11 cellular contexts compared by ENCODE assay signal in the genomic region with DNA sequence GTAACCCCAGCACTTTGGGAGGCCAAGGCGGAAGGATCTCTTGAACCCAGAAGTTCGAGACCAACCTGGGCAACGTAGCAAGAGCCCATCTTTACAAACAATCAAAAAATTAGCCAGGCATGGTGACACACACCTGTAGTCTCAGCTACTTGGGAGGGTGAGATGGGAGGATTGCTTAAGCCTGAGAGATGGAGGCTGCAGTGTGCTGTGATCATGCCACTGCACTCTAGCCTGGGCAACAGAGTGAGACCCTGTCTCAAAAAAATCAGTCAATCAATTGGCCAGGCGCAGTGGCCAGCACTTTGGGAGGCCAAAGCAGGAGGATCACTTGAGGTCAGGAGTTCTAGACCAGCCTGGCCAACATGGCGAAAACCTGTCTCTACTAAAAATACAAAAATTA. TPM values are rescaled to one million over a fixed set of nuclear protein-coding genes. Genes with fewer than 3 reads are reported as not detected.
A peak's percentile ranks its signal among the peaks of the same experiment; 100 is the strongest.
DNase-seq lines count a peak whose midpoint lies in the region; ATAC-seq and TF ChIP-seq lines count a peak whose summit lies in the region.
"Not testable (repeated sequence)": the region's sequence is repeated elsewhere in the genome, so short reads cannot be mapped to it uniquely, and the experiment has no call there.
"Had no signal": no experiment of that assay in that cellular context is flagged by ENCODE, and none has a peak within 500 bp of the region (broad histone marks: within the 10 kb centered on the region; RNA-seq: fewer than 3 reads in every experiment).

No MANE protein-coding gene starts in this region.

- not testable (repeated sequence) for H3K36me3 Mint-ChIP-seq in T-cell; activated CD4-positive, alpha-beta memory T cell treated with anti-CD3 and anti-CD28 coated beads, Interleukin-2, amount 10 ng/mL, durations not matched to agents 7 days and 5 days (ENCODE audit: low read depth); naive B cell
- peaks cover 16% of the 10 kb centered on the region for H3K36me3 Mint-ChIP-seq in stimulated activated effector memory CD8-positive, alpha-beta T cell treated with anti-CD3 and anti-CD28 coated beads, Interleukin-12 subunit alpha, Interleukin-12 subunit beta, amount 100 ng/mL, for 72 hours

- H3K4me3 ChIP-seq in DOHH2 (ENCODE audit: low read length) = peak overlapping the region; percentile 78
- H3K4me3 ChIP-seq in Karpas-422 (ENCODE audit: low read length); body of pancreas: not testable (repeated sequence)

- TF ChIP-seq POLR2A in body of pancreas (IDR thresholded peaks at IDR 0.05) = not testable (repeated sequence)

- not testable (repeated sequence) for H4K20me1 ChIP-seq in DOHH2 (ENCODE audit: control insufficient read depth, insufficient read depth, low read depth, low read length); Karpas-422 (ENCODE audit: insufficient read depth, low read depth, low read length)

- not testable (repeated sequence) for H3K9me2 ChIP-seq in DOHH2 (replicated peaks; ENCODE audit: control insufficient read depth, low read length); Karpas-422 (replicated peaks; ENCODE audit: insufficient read depth, low read length)

- POLR2A ChIA-PET in T-cell (lab: Charles Lee) = interaction anchor here in 1 of 2 donors (0.5 to 0.6 kb wide), 2 partner anchors 191 to 260 kb away, joined by 8 to 12 read pairs; no protein-coding TSS in a partner anchor
- POLR2A ChIA-PET in activated CD4-positive, alpha-beta memory T cell treated with anti-CD3 and anti-CD28 coated beads, Interleukin-2, amount 10 ng/mL, durations not matched to agents 7 days and 5 days (lab: Charles Lee) = interaction anchor here (0.9 to 5.6 kb wide), 4 partner anchors 15 to 55 kb away, joined by 3 to 38 read pairs (median 25); a partner anchor contains a TSS

- not testable (repeated sequence) for TF ChIP-seq CTCF in C4-2B (conservative IDR thresholded peaks at IDR 0.05); DOHH2 (IDR thresholded peaks at IDR 0.05; ENCODE audit: low read depth, low read length, poor library complexity, severe bottlenecking); body of pancreas (IDR thresholded peaks at IDR 0.05)

- not testable (repeated sequence) for ATAC-seq in T-cell (replicated peaks in 1 of 4); body of pancreas; naive B cell (ENCODE audit: low read depth in 2 of 2); stimulated activated effector memory CD8-positive, alpha-beta T cell treated with anti-CD3 and anti-CD28 coated beads, Interleukin-12 subunit alpha, Interleukin-12 subunit beta, amount 100 ng/mL, for 72 hours

- not testable (repeated sequence) for DNase-seq in Karpas-422; T-cell; activated CD4-positive, alpha-beta memory T cell treated with anti-CD3 and anti-CD28 coated beads, Interleukin-2, amount 10 ng/mL, durations not matched to agents 7 days and 5 days; body of pancreas; naive B cell; stimulated activated effector memory CD8-positive, alpha-beta T cell treated with anti-CD3 and anti-CD28 coated beads, Interleukin-12 subunit alpha, Interleukin-12 subunit beta, amount 100 ng/mL, for 72 hours (ENCODE audit: low spot score in 2 of 2)

- H3K4me1 ChIP-seq in DOHH2 (ENCODE audit: control insufficient read depth, low read length) (peaks cover 98% of the 10 kb centered on the region), Karpas-422 (ENCODE audit: low read length) (peaks cover 32% of the 10 kb centered on the region), body of pancreas (peaks cover 25% of the 10 kb centered on the region)

- not testable (repeated sequence) for H3K9ac ChIP-seq in Karpas-422 (ENCODE audit: low read length)

- H3F3A ChIP-seq in DOHH2 (ENCODE audit: control insufficient read depth, insufficient read depth) = peaks cover 33% of the 10 kb centered on the region

- H2AFZ ChIP-seq in Karpas-422 (ENCODE audit: low read length) = not testable (repeated sequence)

- H3K4me1 Mint-ChIP-seq in T-cell = peaks cover 40 to 53% (median 46%) of the 10 kb centered on the region in 3 donors
- peaks cover 53% of the 10 kb centered on the region for H3K4me1 Mint-ChIP-seq in activated CD4-positive, alpha-beta memory T cell treated with anti-CD3 and anti-CD28 coated beads, Interleukin-2, amount 10 ng/mL, durations not matched to agents 7 days and 5 days
- peaks cover 38 to 74% (median 40%) of the 10 kb centered on the region in 3 donors for H3K4me1 Mint-ChIP-seq in naive B cell
- H3K4me1 Mint-ChIP-seq in stimulated activated effector memory CD8-positive, alpha-beta T cell treated with anti-CD3 and anti-CD28 coated beads, Interleukin-12 subunit alpha, Interleukin-12 subunit beta, amount 100 ng/mL, for 72 hours = peaks cover 39% of the 10 kb centered on the region

- not testable (repeated sequence) for H3K27me3 ChIP-seq in DOHH2 (ENCODE audit: control insufficient read depth, low read length); Karpas-422 (ENCODE audit: low read length); body of pancreas

- peaks cover 57% of the 10 kb centered on the region for H3K79me2 ChIP-seq in DOHH2 (ENCODE audit: control insufficient read depth, low read length)
- H3K79me2 ChIP-seq in Karpas-422 (ENCODE audit: low read length) = not testable (repeated sequence)

- CTCF ChIA-PET in T-cell (lab: Charles Lee); activated CD4-positive, alpha-beta memory T cell treated with anti-CD3 and anti-CD28 coated beads, Interleukin-2, amount 10 ng/mL, durations not matched to agents 7 days and 5 days (lab: Charles Lee): not testable (repeated sequence)

- H3K9me3 ChIP-seq in DOHH2 (ENCODE audit: control insufficient read depth, insufficient read depth, low read length); Karpas-422 (ENCODE audit: low read length); body of pancreas: not testable (repeated sequence)

- peak overlapping the region; percentile 100 for H3K4me2 ChIP-seq in DOHH2 (ENCODE audit: low read length)
- not testable (repeated sequence) for H3K4me2 ChIP-seq in Karpas-422 (ENCODE audit: low read depth, low read length, poor library complexity, severe bottlenecking)

- H3K9me3 Mint-ChIP-seq in T-cell; activated CD4-positive, alpha-beta memory T cell treated with anti-CD3 and anti-CD28 coated beads, Interleukin-2, amount 10 ng/mL, durations not matched to agents 7 days and 5 days; naive B cell; stimulated activated effector memory CD8-positive, alpha-beta T cell treated with anti-CD3 and anti-CD28 coated beads, Interleukin-12 subunit alpha, Interleukin-12 subunit beta, amount 100 ng/mL, for 72 hours: not testable (repeated sequence)

- H3K27ac ChIP-seq in C4-2B (0 out of 2 replicates have a peak overlapping the region, but pooled peaks have one; percentile 15), DOHH2 (ENCODE audit: low read depth, low read length) (peak overlapping the region; percentile 100), Karpas-422 (ENCODE audit: low read length) (peak overlapping the region; percentile 98; the same call in 1 of the 2 replicates), body of pancreas (peak overlapping the region in 3 of 4 donors; percentile 68 to 78 (median 74))

- H3K4me3 Mint-ChIP-seq in T-cell; activated CD4-positive, alpha-beta memory T cell treated with anti-CD3 and anti-CD28 coated beads, Interleukin-2, amount 10 ng/mL, durations not matched to agents 7 days and 5 days; stimulated activated effector memory CD8-positive, alpha-beta T cell treated with anti-CD3 and anti-CD28 coated beads, Interleukin-12 subunit alpha, Interleukin-12 subunit beta, amount 100 ng/mL, for 72 hours: not testable (repeated sequence)
- H3K4me3 Mint-ChIP-seq in naive B cell = peak overlapping the region in 2 of 8 donors; percentile 37 to 39

- H3K27me3 Mint-ChIP-seq in T-cell; activated CD4-positive, alpha-beta memory T cell treated with anti-CD3 and anti-CD28 coated beads, Interleukin-2, amount 10 ng/mL, durations not matched to agents 7 days and 5 days; naive B cell: not testable (repeated sequence)

- 94 to 95% methylated on average over 5 of the region's 5 CpGs for WGBS in body of pancreas, 2 donors

- H3K27ac Mint-ChIP-seq in T-cell (peak overlapping the region; percentile 55 to 79), naive B cell (peak overlapping the region in 5 of 6 donors; percentile 97 to 100 (median 99))
- peak overlapping the region; percentile 38 for H3K27ac Mint-ChIP-seq in activated CD4-positive, alpha-beta memory T cell treated with anti-CD3 and anti-CD28 coated beads, Interleukin-2, amount 10 ng/mL, durations not matched to agents 7 days and 5 days
- H3K27ac Mint-ChIP-seq in stimulated activated effector memory CD8-positive, alpha-beta T cell treated with anti-CD3 and anti-CD28 coated beads, Interleukin-12 subunit alpha, Interleukin-12 subunit beta, amount 100 ng/mL, for 72 hours = peak overlapping the region; percentile 65

- intact Hi-C loops in body of pancreas (cut with DNase I) = not testable (repeated sequence)

- H3K36me3 ChIP-seq in DOHH2 (ENCODE audit: control insufficient read depth, low read length) = peaks cover 78% of the 10 kb centered on the region
- H3K36me3 ChIP-seq in Karpas-422 (ENCODE audit: insufficient read depth, low read length); body of pancreas (replicated peaks in 1 of 2; ENCODE audit: insufficient read depth in 1 of 2, low read depth in 2 of 2): not testable (repeated sequence)

RNA-seq across cellular contexts. Expression of a gene that starts 14.5 kb away (rescaled TPM):
- total RNA-seq in Karpas-422 (2014; rRNA removed; shearing (Covaris generic); ENCODE audit: low replicate concordance) = 43.9 and 46.4 TPM in 2 replicates
- total RNA-seq in T-cell (10 to 100 TPM; 58.8 to 81.6 (median 73.5) TPM), body of pancreas (10 to 100 TPM; 45.1 to 78.4 TPM)
- total RNA-seq in activated CD4-positive, alpha-beta memory T cell treated with anti-CD3 and anti-CD28 coated beads, Interleukin-2, amount 10 ng/mL, durations not matched to agents 7 days and 5 days = 10 to 100 TPM; 18.3 to 19.2 TPM
- 10 to 100 TPM in 5 of 6 donors, 1 to 10 TPM in 1; 8.8 to 26.2 (median 18.9) TPM for polyA plus RNA-seq in naive B cell (ENCODE audit: low read depth in 6 of 6)

RNA-seq across cellular contexts. Expression of a gene that starts 21.3 kb away (rescaled TPM):
- 34.3 and 47.3 TPM in 2 replicates for total RNA-seq in Karpas-422 (2014; rRNA removed; shearing (Covaris generic); ENCODE audit: low replicate concordance)
- total RNA-seq in T-cell (10 to 100 TPM in 3 of 5 donors, 1 to 10 TPM in 2; 7.8 to 17.8 (median 13.8) TPM), body of pancreas (10 to 100 TPM in 1 of 2 donors, 1 to 10 TPM in 1; 6.9 to 15.3 TPM)
- 10 to 100 TPM; 14.7 to 16.9 TPM for total RNA-seq in activated CD4-positive, alpha-beta memory T cell treated with anti-CD3 and anti-CD28 coated beads, Interleukin-2, amount 10 ng/mL, durations not matched to agents 7 days and 5 days
- 10 to 100 TPM; 21.0 to 31.9 (median 24.1) TPM for polyA plus RNA-seq in naive B cell (ENCODE audit: low read depth in 6 of 6)

RNA-seq across cellular contexts. Expression of a gene that starts 21.5 kb away (rescaled TPM):
- 28.2 and 81.5 TPM in 2 replicates for total RNA-seq in Karpas-422 (2014; rRNA removed; shearing (Covaris generic); ENCODE audit: low replicate concordance)
- 10 to 100 TPM; 86.1 to 100.0 (median 88.0) TPM for total RNA-seq in T-cell
- total RNA-seq in activated CD4-positive, alpha-beta memory T cell treated with anti-CD3 and anti-CD28 coated beads, Interleukin-2, amount 10 ng/mL, durations not matched to agents 7 days and 5 days = 10 to 100 TPM; 55.6 to 57.6 TPM
- 10 to 100 TPM; 52.7 TPM for total RNA-seq in body of pancreas
- polyA plus RNA-seq in naive B cell (ENCODE audit: low read depth in 6 of 6) = 10 to 100 TPM in 5 of 6 donors, 1 to 10 TPM in 1; 9.0 to 45.5 (median 25.4) TPM

RNA-seq across cellular contexts. Expression of a gene that starts 57.3 kb away (rescaled TPM):
- total RNA-seq in Karpas-422 (2014; rRNA removed; shearing (Covaris generic); ENCODE audit: low replicate concordance) = not detected in 2 replicates
- total RNA-seq in T-cell = under 1 TPM in 2 of 5 donors, not detected in 3; 0.25 to 0.69 TPM
- under 1 TPM; 0.23 to 0.28 TPM for total RNA-seq in activated CD4-positive, alpha-beta memory T cell treated with anti-CD3 and anti-CD28 coated beads, Interleukin-2, amount 10 ng/mL, durations not matched to agents 7 days and 5 days
- total RNA-seq in body of pancreas = under 1 TPM in 1 of 2 donors, not detected in 1; 0.99 TPM
- polyA plus RNA-seq in naive B cell (ENCODE audit: low read depth in 6 of 6) = 1 to 10 TPM in 1 of 6 donors, not detected in 5; 1.2 TPM
- total RNA-seq: A673, GM23248, M059J had no signal
- polyA plus RNA-seq: GM23248 had no signal

Comparison
In these comparisons a context has a peak if more than half of its experiments do, and no peak if none do; other contexts are left out.
1. H3K27ac ChIP-seq: peak in every context shown above with its lines; median percentile 100 in DOHH2; 98 in Karpas-422; 74 in body of pancreas; 15 in C4-2B.
2. H3K27ac Mint-ChIP-seq: peak in every context shown above with its lines; median percentile 99 in naive B cell; 67 in T-cell; 65 in stimulated activated effector memory CD8-positive, alpha-beta T cell treated with anti-CD3 and anti-CD28 coated beads, Interleukin-12 subunit alpha, Interleukin-12 subunit beta, amount 100 ng/mL, for 72 hours; 38 in activated CD4-positive, alpha-beta memory T cell treated with anti-CD3 and anti-CD28 coated beads, Interleukin-2, amount 10 ng/mL, durations not matched to agents 7 days and 5 days.